21 cellular contexts compared by ENCODE assay signal in the genomic region with DNA sequence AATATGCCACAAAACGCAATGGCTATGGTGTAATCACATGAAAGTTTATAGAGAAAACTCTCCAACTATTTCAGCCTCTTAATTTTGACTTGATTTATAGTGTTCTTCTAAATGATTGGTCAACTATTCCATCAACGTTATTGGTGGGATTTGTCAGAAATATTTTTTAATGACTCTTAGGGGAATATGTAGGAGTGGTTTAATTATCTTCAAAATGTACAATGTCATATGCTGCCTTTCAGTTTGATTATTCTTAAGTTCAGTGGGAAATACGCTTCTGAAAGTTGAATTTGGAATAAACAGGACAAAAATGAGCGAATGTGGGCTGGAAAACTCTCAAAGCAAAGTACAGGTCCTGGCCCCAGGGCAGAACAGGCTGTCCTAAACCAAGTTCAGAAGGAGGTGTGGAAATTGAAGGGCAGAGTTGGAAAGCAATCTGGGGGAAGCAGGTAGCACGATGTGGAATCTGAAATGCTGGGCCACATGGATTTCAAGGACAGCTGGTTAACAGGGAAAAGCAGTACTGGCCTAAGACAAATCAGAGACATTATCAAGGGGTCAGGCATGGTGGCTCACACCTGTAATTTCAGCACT.
DNase-seq lines count a peak whose midpoint lies in the region; FAIRE-seq and TF ChIP-seq lines count a peak whose summit lies in the region.
"Had no signal": no experiment of that assay in that cellular context is flagged by ENCODE, and none has a peak within 500 bp of the region (broad histone marks: within the 10 kb centered on the region; RNA-seq: fewer than 3 reads in every experiment).

No MANE protein-coding gene starts in this region.

- H3K4me1 Mint-ChIP-seq in dendritic cell treated with granulocyte-macrophage colony-stimulating factor and Interleukin-4, amounts not matched to agents 40 ng/mL and 50 ng/mL, for 4 days (ENCODE audit: low read depth): peaks cover 46% of the 10 kb centered on the region

- H2AFZ ChIP-seq in ACC112 (ENCODE audit: low read length, unreplicated experiment): peak overlapping the region; percentile 12

- H3K4me3 ChIP-seq in ACC112 (ENCODE audit: low read depth, low read length) (no peak overlapping the region), HL-60 (replicated peaks; ENCODE audit: insufficient read depth, low read length) (no peak overlapping the region), skin epidermis (no peak overlapping the region)
- H3K4me3 ChIP-seq in effector memory CD4-positive, alpha-beta T cell (ENCODE audit: insufficient read depth, low read depth, low read length, poor library complexity, severe bottlenecking): no peak overlapping the region

- FAIRE-seq in GM19239 (lab: Jason Lieb, UNC): no peak

- no peaks in the 10 kb centered on the region for H3K9me3 Mint-ChIP-seq in dendritic cell treated with granulocyte-macrophage colony-stimulating factor and Interleukin-4, amounts not matched to agents 40 ng/mL and 50 ng/mL, for 4 days
- H3K9me3 Mint-ChIP-seq: activated T-cell treated with anti-CD3 and anti-CD28 coated beads, Interleukin-2, amount 50 U/mL, for 4 hours; CD8-positive, alpha-beta T cell; H9 had no signal

- no peaks in the 10 kb centered on the region for H3K36me3 ChIP-seq in ACC112 (ENCODE audit: insufficient read depth, low read length)
- no peaks in the 10 kb centered on the region for H3K36me3 ChIP-seq in effector memory CD4-positive, alpha-beta T cell (ENCODE audit: control insufficient read depth, insufficient read depth, low read length)
- H3K36me3 ChIP-seq: neutrophil had no signal

- no peak overlapping the region for H3K4me3 Mint-ChIP-seq in dendritic cell treated with granulocyte-macrophage colony-stimulating factor and Interleukin-4, amounts not matched to agents 40 ng/mL and 50 ng/mL, for 4 days
- H3K4me3 Mint-ChIP-seq: activated CD4-positive, alpha-beta T cell treated with anti-CD3 and anti-CD28 coated beads for 36 hours; activated T-cell treated with anti-CD3 and anti-CD28 coated beads, Interleukin-2, amount 50 U/mL, for 4 hours; CD8-positive, alpha-beta T cell; H9 had no signal

- no peaks in the 10 kb centered on the region for H3K27me3 ChIP-seq in ACC112 (ENCODE audit: insufficient read depth, low read length)
- H3K27me3 ChIP-seq in HL-60 (ENCODE audit: insufficient read depth, poor library complexity, severe bottlenecking): no peaks in the 10 kb centered on the region
- H3K27me3 ChIP-seq in effector memory CD4-positive, alpha-beta T cell (replicated peaks; ENCODE audit: control insufficient read depth, insufficient read depth, low read length, poor library complexity, severe bottlenecking): no peaks in the 10 kb centered on the region
- H3K27me3 ChIP-seq: neutrophil had no signal

- no peaks in the 10 kb centered on the region for H3K36me3 Mint-ChIP-seq in dendritic cell treated with granulocyte-macrophage colony-stimulating factor and Interleukin-4, amounts not matched to agents 40 ng/mL and 50 ng/mL, for 4 days (ENCODE audit: low read depth)
- H3K36me3 Mint-ChIP-seq: CD8-positive, alpha-beta T cell had no signal

- intact Hi-C loops in dendritic cell treated with granulocyte-macrophage colony-stimulating factor and Interleukin-4, amounts not matched to agents 40 ng/mL and 50 ng/mL, for 4 days (cut with micrococcal nuclease): loop anchor here (10.0 kb wide), 1 partner anchor 67 kb away; no protein-coding TSS in a partner anchor

- TF ChIP-seq CTCF in HL-60 (IDR thresholded peaks at IDR 0.05; ENCODE audit: insufficient read depth, low read length): no peak

- DNase-seq in HL-60 (ENCODE audit: low read depth in 1 of 2, low spot score in 1 of 2): no peak
- DNase-seq in GM19239 (ENCODE audit: insufficient read length, low spot score): no peak
- DNase-seq in effector memory CD4-positive, alpha-beta T cell: no peak
- DNase-seq in NCI-H524 treated with DMSO at 0.1 percent for 48 hours (lab: John Stamatoyannopoulos, UW): no peak
- no peak for DNase-seq in NCI-H2081 (lab: John Stamatoyannopoulos, UW)
- DNase-seq: activated CD4-positive, alpha-beta T cell treated with anti-CD3 and anti-CD28 coated beads for 36 hours; activated naive CD4-positive, alpha-beta T cell; activated T-cell treated with anti-CD3 and anti-CD28 coated beads, Interleukin-2, amount 50 U/mL, for 4 hours; CD8-positive, alpha-beta T cell; cerebellar nuclear complex; DMS53; effector CD8-positive, alpha-beta T cell; H9; NCI-H187; NCI-H2227 treated with DMSO at 0.1 percent for 48 hours; SHP77 treated with DMSO at 0.1 percent for 48 hours; substantia nigra had no signal

- H3K27me3 Mint-ChIP-seq in dendritic cell treated with granulocyte-macrophage colony-stimulating factor and Interleukin-4, amounts not matched to agents 40 ng/mL and 50 ng/mL, for 4 days: peaks cover 6% of the 10 kb centered on the region
- H3K27me3 Mint-ChIP-seq: activated CD4-positive, alpha-beta T cell treated with anti-CD3 and anti-CD28 coated beads for 36 hours had no signal

- no peaks in the 10 kb centered on the region for H3K9me3 ChIP-seq in effector memory CD4-positive, alpha-beta T cell (ENCODE audit: control insufficient read depth, low read length)
- H3K9me3 ChIP-seq: neutrophil had no signal

- H3K27ac Mint-ChIP-seq in dendritic cell treated with granulocyte-macrophage colony-stimulating factor and Interleukin-4, amounts not matched to agents 40 ng/mL and 50 ng/mL, for 4 days: peak overlapping the region; percentile 82
- H3K27ac Mint-ChIP-seq: activated CD4-positive, alpha-beta T cell treated with anti-CD3 and anti-CD28 coated beads for 36 hours; CD8-positive, alpha-beta T cell; H9 had no signal

- H3K79me2 ChIP-seq in ACC112 (ENCODE audit: control insufficient read depth, insufficient read depth, low read length, unreplicated experiment): no peaks in the 10 kb centered on the region

- H3K27ac ChIP-seq in ACC112 (ENCODE audit: low read depth, low read length) (peak overlapping the region; percentile 67), HL-60 (replicated peaks) (peak overlapping the region; percentile 69), skin epidermis (peak overlapping the region in 12 of 21 experiments; percentile 9 to 71 (median 43))
- no peak overlapping the region for H3K27ac ChIP-seq in effector memory CD4-positive, alpha-beta T cell (ENCODE audit: insufficient read depth, low read length, poor library complexity, severe bottlenecking)
- H3K27ac ChIP-seq: neutrophil had no signal

- H3K4me1 ChIP-seq in ACC112 (ENCODE audit: control insufficient read depth, insufficient read depth, low read length, unreplicated experiment): peaks cover 17% of the 10 kb centered on the region
- H3K4me1 ChIP-seq in effector memory CD4-positive, alpha-beta T cell (ENCODE audit: control insufficient read depth, insufficient read depth, low read length, poor library complexity, severe bottlenecking): no peaks in the 10 kb centered on the region
